Comparison of ENCODE assay signal across 15 cellular contexts in the genomic region with DNA sequence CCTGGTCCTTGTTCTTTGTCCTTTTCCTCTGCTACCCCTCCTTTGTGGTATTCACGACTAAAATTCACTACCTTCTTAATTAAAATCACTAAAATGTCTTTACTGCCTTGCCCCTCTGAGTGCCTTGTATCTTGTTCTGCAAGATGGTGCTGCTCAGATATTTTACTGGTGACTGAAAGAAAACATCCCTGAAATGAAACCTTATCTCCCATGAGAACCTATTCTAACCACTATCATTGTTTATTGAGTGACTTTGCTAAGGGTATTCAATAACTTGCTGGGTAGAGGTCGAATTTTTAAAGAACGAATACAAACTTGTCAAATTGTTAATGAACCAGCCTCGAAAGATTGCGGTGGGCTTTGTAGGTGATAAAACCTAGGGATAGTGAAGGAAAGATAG. TPM values are rescaled to one million over a fixed set of nuclear protein-coding genes. Genes with fewer than 3 reads are reported as not detected.
A peak's percentile ranks its signal among the peaks of the same experiment; 100 is the strongest.
DNase-seq lines count a peak whose midpoint lies in the region; ATAC-seq lines count a peak whose summit lies in the region.
"Had no signal": no experiment of that assay in that cellular context is flagged by ENCODE, and none has a peak within 500 bp of the region (broad histone marks: within the 10 kb centered on the region; RNA-seq: fewer than 3 reads in every experiment).

No MANE protein-coding gene starts in this region.

- intact Hi-C loops in activated T-helper 2 cell treated with anti-CD3 and anti-CD28 coated beads, Interferon-gamma antibody, Interleukin-2, Interleukin-4, amounts not matched to agents 10 μg/mL and 5 μg/mL and 100 μg/mL, durations not matched to agents 14 hours and 24 hours and 36 hours (cut with micrococcal nuclease): no loop called here
- intact Hi-C loops in naive thymus-derived CD4-positive, alpha-beta T cell (cut with micrococcal nuclease): loop anchor here in 1 of 2 donors (10.0 kb wide), 1 partner anchor 55 kb away; the partner anchor contains the start of gene SPRY1
- intact Hi-C loops in activated CD4-positive, alpha-beta memory T cell treated with anti-CD3 and anti-CD28 coated beads for 36 hours (cut with micrococcal nuclease): no loop called here

- no peak overlapping the region for H3K27ac Mint-ChIP-seq in T-helper 2 cell treated with Interferon-gamma antibody and Interleukin-4, amounts not matched to agents 5 μg/mL and 100 μg/mL, for 36 hours
- peak overlapping the region; percentile 34 for H3K27ac Mint-ChIP-seq in activated T-helper 2 cell treated with anti-CD3 and anti-CD28 coated beads, Interferon-gamma antibody, Interleukin-2, Interleukin-4, amounts not matched to agents 10 μg/mL and 5 μg/mL and 100 μg/mL, durations not matched to agents 14 hours and 24 hours and 36 hours
- H3K27ac Mint-ChIP-seq in stimulated activated memory B cell treated with anti-CD40 and anti-IgM and Interleukin-4, amounts not matched to agents 10 μg/mL and 1 μg/mL and 100 μg/mL, for 72 hours: peak overlapping the region; percentile 59
- peak overlapping the region in 1 of 9 donors; percentile 30 for H3K27ac Mint-ChIP-seq in naive thymus-derived CD4-positive, alpha-beta T cell
- no peak overlapping the region for H3K27ac Mint-ChIP-seq in activated CD4-positive, alpha-beta memory T cell treated with anti-CD3 and anti-CD28 coated beads for 36 hours

- H3K9me3 ChIP-seq in naive thymus-derived CD4-positive, alpha-beta T cell (ENCODE audit: control insufficient read depth in 2 of 3, low read length in 3 of 3): no peaks in the 10 kb centered on the region
- H3K9me3 ChIP-seq: left lung had no signal

- no peak overlapping the region for H3K4me3 ChIP-seq in naive thymus-derived CD4-positive, alpha-beta T cell (ENCODE audit: low read length)
- H3K4me3 ChIP-seq: left lung had no signal

- H3K27me3 ChIP-seq in naive thymus-derived CD4-positive, alpha-beta T cell (ENCODE audit: control insufficient read depth in 2 of 2, insufficient read depth in 2 of 2, low read length in 2 of 2): no peaks in the 10 kb centered on the region
- H3K27me3 ChIP-seq: left lung had no signal

- peaks cover 28% of the 10 kb centered on the region for H3K4me1 Mint-ChIP-seq in T-helper 2 cell treated with Interferon-gamma antibody and Interleukin-4, amounts not matched to agents 5 μg/mL and 100 μg/mL, for 36 hours (ENCODE audit: low read depth)
- peaks cover 29% of the 10 kb centered on the region for H3K4me1 Mint-ChIP-seq in activated T-helper 2 cell treated with anti-CD3 and anti-CD28 coated beads, Interferon-gamma antibody, Interleukin-2, Interleukin-4, amounts not matched to agents 10 μg/mL and 5 μg/mL and 100 μg/mL, durations not matched to agents 14 hours and 24 hours and 36 hours (ENCODE audit: low read depth)
- peaks cover 32% of the 10 kb centered on the region for H3K4me1 Mint-ChIP-seq in stimulated activated memory B cell treated with anti-CD40 and anti-IgM and Interleukin-4, amounts not matched to agents 10 μg/mL and 1 μg/mL and 100 μg/mL, for 72 hours
- H3K4me1 Mint-ChIP-seq in naive thymus-derived CD4-positive, alpha-beta T cell: peaks cover 0 to 31% (median 7%) of the 10 kb centered on the region in 7 donors
- H3K4me1 Mint-ChIP-seq in activated CD4-positive, alpha-beta memory T cell treated with anti-CD3 and anti-CD28 coated beads for 36 hours (ENCODE audit: low read depth): peaks cover 6% of the 10 kb centered on the region

- no peaks in the 10 kb centered on the region for H3K27me3 Mint-ChIP-seq in T-helper 2 cell treated with Interferon-gamma antibody and Interleukin-4, amounts not matched to agents 5 μg/mL and 100 μg/mL, for 36 hours (ENCODE audit: low read depth)
- H3K27me3 Mint-ChIP-seq in activated T-helper 2 cell treated with anti-CD3 and anti-CD28 coated beads, Interferon-gamma antibody, Interleukin-2, Interleukin-4, amounts not matched to agents 10 μg/mL and 5 μg/mL and 100 μg/mL, durations not matched to agents 14 hours and 24 hours and 36 hours (ENCODE audit: low read depth): no peaks in the 10 kb centered on the region
- no peaks in the 10 kb centered on the region for H3K27me3 Mint-ChIP-seq in stimulated activated memory B cell treated with anti-CD40 and anti-IgM and Interleukin-4, amounts not matched to agents 10 μg/mL and 1 μg/mL and 100 μg/mL, for 72 hours
- no peaks in the 10 kb centered on the region for H3K27me3 Mint-ChIP-seq in naive thymus-derived CD4-positive, alpha-beta T cell
- peaks cover under 1% of the 10 kb centered on the region for H3K27me3 Mint-ChIP-seq in activated CD4-positive, alpha-beta memory T cell treated with anti-CD3 and anti-CD28 coated beads for 36 hours
- H3K27me3 Mint-ChIP-seq: activated CD4-positive, alpha-beta T cell treated with anti-CD3 and anti-CD28 coated beads, Interleukin-2, amount 10 ng/mL, durations not matched to agents 24 days and 14 days had no signal

- H3K27ac ChIP-seq in naive thymus-derived CD4-positive, alpha-beta T cell (ENCODE audit: low read depth, low read length): no peak overlapping the region
- H3K27ac ChIP-seq: left lung had no signal

- CTCF ChIA-PET in naive thymus-derived CD4-positive, alpha-beta T cell (lab: Charles Lee): no interaction called here
- CTCF ChIA-PET in activated CD4-positive, alpha-beta memory T cell treated with anti-CD3 and anti-CD28 coated beads for 36 hours (lab: Charles Lee): no interaction called here

- DNase-seq in T-helper 2 cell treated with Interferon-gamma antibody and Interleukin-4, amounts not matched to agents 5 μg/mL and 100 μg/mL, for 36 hours (ENCODE audit: low spot score): no peak
- no peak for DNase-seq in T-helper 2 cell
- no peak for DNase-seq in activated T-helper 2 cell treated with anti-CD3 and anti-CD28 coated beads, Interferon-gamma antibody, Interleukin-2, Interleukin-4, amounts not matched to agents 10 μg/mL and 5 μg/mL and 100 μg/mL, durations not matched to agents 14 hours and 24 hours and 36 hours (ENCODE audit: low spot score)
- no peak for DNase-seq in naive thymus-derived CD4-positive, alpha-beta T cell
- DNase-seq in activated CD4-positive, alpha-beta memory T cell treated with anti-CD3 and anti-CD28 coated beads for 36 hours: no peak
- DNase-seq: 8988T; activated CD4-positive, alpha-beta T cell treated with anti-CD3 and anti-CD28 coated beads, Interleukin-2, amount 10 ng/mL, durations not matched to agents 24 days and 14 days; activated effector memory CD4-positive, alpha-beta T cell treated with Interleukin-2 at 50 U/mL for 16 hours; central memory CD4-positive, alpha-beta T cell; COR-L47; head of caudate nucleus; left lung had no signal

- peak; percentile 28 for ATAC-seq in HG03064 (IDR thresholded peaks at IDR 0.05; ENCODE audit: low read depth, unreplicated experiment)
- peak; percentile 52 for ATAC-seq in stimulated activated memory B cell treated with anti-CD40 and anti-IgM and Interleukin-4, amounts not matched to agents 10 μg/mL and 1 μg/mL and 100 μg/mL, for 72 hours
- no peak for ATAC-seq in naive thymus-derived CD4-positive, alpha-beta T cell
- no peak for ATAC-seq in HG03520 (IDR thresholded peaks at IDR 0.05; ENCODE audit: unreplicated experiment)

- no peaks in the 10 kb centered on the region for H3K36me3 Mint-ChIP-seq in T-helper 2 cell treated with Interferon-gamma antibody and Interleukin-4, amounts not matched to agents 5 μg/mL and 100 μg/mL, for 36 hours (ENCODE audit: low read depth)
- H3K36me3 Mint-ChIP-seq in activated T-helper 2 cell treated with anti-CD3 and anti-CD28 coated beads, Interferon-gamma antibody, Interleukin-2, Interleukin-4, amounts not matched to agents 10 μg/mL and 5 μg/mL and 100 μg/mL, durations not matched to agents 14 hours and 24 hours and 36 hours (ENCODE audit: low read depth): no peaks in the 10 kb centered on the region
- H3K36me3 Mint-ChIP-seq in stimulated activated memory B cell treated with anti-CD40 and anti-IgM and Interleukin-4, amounts not matched to agents 10 μg/mL and 1 μg/mL and 100 μg/mL, for 72 hours: no peaks in the 10 kb centered on the region
- peaks cover 0 to 6% (median 0%) of the 10 kb centered on the region in 5 donors for H3K36me3 Mint-ChIP-seq in naive thymus-derived CD4-positive, alpha-beta T cell
- no peaks in the 10 kb centered on the region for H3K36me3 Mint-ChIP-seq in activated CD4-positive, alpha-beta memory T cell treated with anti-CD3 and anti-CD28 coated beads for 36 hours

- peaks cover 0 to 2% of the 10 kb centered on the region in 2 donors for H3K4me1 ChIP-seq in naive thymus-derived CD4-positive, alpha-beta T cell (ENCODE audit: control insufficient read depth in 2 of 2, insufficient read depth in 2 of 2, low read length in 2 of 2)

- H3K36me3 ChIP-seq in naive thymus-derived CD4-positive, alpha-beta T cell (ENCODE audit: control insufficient read depth in 2 of 3, insufficient read depth in 3 of 3, low read length in 3 of 3): no peaks in the 10 kb centered on the region
- H3K36me3 ChIP-seq: left lung had no signal

- POLR2A ChIA-PET in naive thymus-derived CD4-positive, alpha-beta T cell (lab: Charles Lee): no interaction called here
- POLR2A ChIA-PET in activated CD4-positive, alpha-beta memory T cell treated with anti-CD3 and anti-CD28 coated beads for 36 hours (lab: Charles Lee): no interaction called here

- H3K4me3 Mint-ChIP-seq in T-helper 2 cell treated with Interferon-gamma antibody and Interleukin-4, amounts not matched to agents 5 μg/mL and 100 μg/mL, for 36 hours: peak overlapping the region; percentile 42
- H3K4me3 Mint-ChIP-seq in activated T-helper 2 cell treated with anti-CD3 and anti-CD28 coated beads, Interferon-gamma antibody, Interleukin-2, Interleukin-4, amounts not matched to agents 10 μg/mL and 5 μg/mL and 100 μg/mL, durations not matched to agents 14 hours and 24 hours and 36 hours (ENCODE audit: low read depth): no peak overlapping the region
- H3K4me3 Mint-ChIP-seq in stimulated activated memory B cell treated with anti-CD40 and anti-IgM and Interleukin-4, amounts not matched to agents 10 μg/mL and 1 μg/mL and 100 μg/mL, for 72 hours: peak overlapping the region; percentile 1
- peak overlapping the region in 1 of 10 donors; percentile 2 for H3K4me3 Mint-ChIP-seq in naive thymus-derived CD4-positive, alpha-beta T cell
- no peak overlapping the region for H3K4me3 Mint-ChIP-seq in activated CD4-positive, alpha-beta memory T cell treated with anti-CD3 and anti-CD28 coated beads for 36 hours

- no peaks in the 10 kb centered on the region for H3K9me3 Mint-ChIP-seq in T-helper 2 cell treated with Interferon-gamma antibody and Interleukin-4, amounts not matched to agents 5 μg/mL and 100 μg/mL, for 36 hours
- H3K9me3 Mint-ChIP-seq in activated T-helper 2 cell treated with anti-CD3 and anti-CD28 coated beads, Interferon-gamma antibody, Interleukin-2, Interleukin-4, amounts not matched to agents 10 μg/mL and 5 μg/mL and 100 μg/mL, durations not matched to agents 14 hours and 24 hours and 36 hours: no peaks in the 10 kb centered on the region
- H3K9me3 Mint-ChIP-seq in stimulated activated memory B cell treated with anti-CD40 and anti-IgM and Interleukin-4, amounts not matched to agents 10 μg/mL and 1 μg/mL and 100 μg/mL, for 72 hours: peaks cover 3% of the 10 kb centered on the region
- peaks cover 0 to 4% (median 0%) of the 10 kb centered on the region in 11 donors for H3K9me3 Mint-ChIP-seq in naive thymus-derived CD4-positive, alpha-beta T cell
- H3K9me3 Mint-ChIP-seq in activated CD4-positive, alpha-beta memory T cell treated with anti-CD3 and anti-CD28 coated beads for 36 hours: no peaks in the 10 kb centered on the region

RNA-seq across cellular contexts. Expression of gene SPRY1, which starts 52.8 kb away (rescaled TPM):
- total RNA-seq in activated T-helper 2 cell treated with anti-CD3 and anti-CD28 coated beads, Interferon-gamma antibody, Interleukin-2, Interleukin-4, amounts not matched to agents 10 μg/mL and 5 μg/mL and 100 μg/mL, durations not matched to agents 14 hours and 24 hours and 36 hours: 59.1 and 61.8 TPM in 2 replicates
- 10 to 100 TPM in 2 of 5 experiments, 1 to 10 TPM in 3; 2.5 to 20.5 (median 6.2) TPM for total RNA-seq in naive thymus-derived CD4-positive, alpha-beta T cell
- 1 to 10 TPM; 1.6 to 4.3 TPM for polyA plus RNA-seq in naive thymus-derived CD4-positive, alpha-beta T cell
- 10 to 100 TPM; 11.1 to 14.0 TPM for total RNA-seq in activated CD4-positive, alpha-beta memory T cell treated with anti-CD3 and anti-CD28 coated beads for 36 hours

Comparison
In these comparisons a context has a peak if more than half of its experiments do, and no peak if none do; other contexts are left out.
1. H3K27ac Mint-ChIP-seq: peak in activated T-helper 2 cell treated with anti-CD3 and anti-CD28 coated beads, Interferon-gamma antibody, Interleukin-2, Interleukin-4, amounts not matched to agents 10 μg/mL and 5 μg/mL and 100 μg/mL, durations not matched to agents 14 hours and 24 hours and 36 hours (single experiment) and stimulated activated memory B cell treated with anti-CD40 and anti-IgM and Interleukin-4, amounts not matched to agents 10 μg/mL and 1 μg/mL and 100 μg/mL, for 72 hours (single experiment); none in T-helper 2 cell treated with Interferon-gamma antibody and Interleukin-4, amounts not matched to agents 5 μg/mL and 100 μg/mL, for 36 hours (single experiment) and activated CD4-positive, alpha-beta memory T cell treated with anti-CD3 and anti-CD28 coated beads for 36 hours (single experiment).
2. H3K4me3 Mint-ChIP-seq: peak in T-helper 2 cell treated with Interferon-gamma antibody and Interleukin-4, amounts not matched to agents 5 μg/mL and 100 μg/mL, for 36 hours (single experiment) and stimulated activated memory B cell treated with anti-CD40 and anti-IgM and Interleukin-4, amounts not matched to agents 10 μg/mL and 1 μg/mL and 100 μg/mL, for 72 hours (single experiment); none in activated T-helper 2 cell treated with anti-CD3 and anti-CD28 coated beads, Interferon-gamma antibody, Interleukin-2, Interleukin-4, amounts not matched to agents 10 μg/mL and 5 μg/mL and 100 μg/mL, durations not matched to agents 14 hours and 24 hours and 36 hours (single experiment) and activated CD4-positive, alpha-beta memory T cell treated with anti-CD3 and anti-CD28 coated beads for 36 hours (single experiment).
3. ATAC-seq: peak in HG03064 (single experiment) and stimulated activated memory B cell treated with anti-CD40 and anti-IgM and Interleukin-4, amounts not matched to agents 10 μg/mL and 1 μg/mL and 100 μg/mL, for 72 hours (single experiment); none in naive thymus-derived CD4-positive, alpha-beta T cell (single experiment) and HG03520 (single experiment).